In the genomic region with DNA sequence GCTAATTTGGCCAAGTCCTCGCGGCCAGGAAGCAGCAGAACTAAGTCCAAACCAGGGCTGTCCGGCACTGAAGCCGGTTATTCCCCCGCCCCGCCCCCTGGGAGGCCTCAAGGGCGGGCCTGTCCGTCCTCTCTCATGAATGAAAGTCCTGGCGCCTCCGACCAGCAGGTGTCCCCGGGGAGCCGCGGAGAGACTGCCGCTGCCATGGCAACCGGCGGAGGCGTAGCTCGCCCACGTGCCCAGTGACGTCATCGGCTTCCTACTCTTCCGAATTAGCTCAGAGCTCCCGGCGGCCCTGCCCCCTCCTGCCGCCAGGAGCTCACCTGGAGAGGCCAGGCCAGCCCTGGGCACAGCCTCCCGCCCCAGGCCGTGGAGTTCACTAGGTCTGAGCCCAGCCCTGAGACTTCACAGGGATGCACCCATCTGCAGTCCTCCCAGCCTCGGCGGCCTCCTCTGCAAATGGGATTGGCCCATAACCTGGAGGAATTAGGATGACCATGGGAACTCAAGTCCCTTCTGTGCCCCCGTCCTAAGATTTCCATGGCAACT, we compare ENCODE assay signal across 8 cellular contexts. TPM values are rescaled to one million over a fixed set of nuclear protein-coding genes. Genes with fewer than 3 reads are reported as not detected.
DNase-seq lines count a peak whose midpoint lies in the region; ATAC-seq and TF ChIP-seq lines count a peak whose summit lies in the region.

No MANE protein-coding gene starts in this region.

- H3K4me2 ChIP-seq in SK-N-SH: peak overlapping the region; percentile 100

- H3K27me3 ChIP-seq in SK-N-SH (ENCODE audit: insufficient read depth): no peaks in the 10 kb centered on the region

- H3K4me1 ChIP-seq in HEK293 (ENCODE audit: control insufficient read depth, insufficient read depth, low read length): peaks cover 8% of the 10 kb centered on the region
- peaks cover 9 to 29% of the 10 kb centered on the region in 2 experiments; a peak in 2 of 4 replicates for H3K4me1 ChIP-seq in SK-N-SH (ENCODE audit: control insufficient read depth in 1 of 2, insufficient read depth in 2 of 2, low read depth in 1 of 2, low read length in 1 of 2)

- in situ Hi-C loops in G401 (cut with HindIII; ENCODE audit: low sequenced_read_pairs): no loop called here

- H3K9ac ChIP-seq in SK-N-SH: peak overlapping the region; percentile 68; the same call in 1 of the 2 replicates

- peaks cover 11% of the 10 kb centered on the region for H4K20me1 ChIP-seq in SK-N-SH (ENCODE audit: insufficient read depth)

- POLR2A ChIA-PET in HEK293 (lab: Yijun Ruan, JAX) (interaction anchor here (0.7 to 2.5 kb wide), 12 partner anchors 9 to 222 kb away, joined by 3 to 17 read pairs (median 4); partner anchors contain the start of genes CDK10, SPG7, TCF25 and VPS9D1), SK-N-SH (lab: Yijun Ruan, JAX) (interaction anchor here (0.5 to 1.4 kb wide), 7 partner anchors 8 to 1232 kb away, joined by 3 to 8 read pairs (median 3); partner anchors contain the start of genes CDK10 and TUBB3)

- H3F3A ChIP-seq in SK-N-SH (replicated peaks; ENCODE audit: insufficient read depth): peaks cover 22% of the 10 kb centered on the region

- no peaks in the 10 kb centered on the region for H3K9me3 Mint-ChIP-seq in activated naive CD4-positive, alpha-beta T cell treated with anti-CD3 and anti-CD28 coated beads, Interleukin-2, amount 50 U/mL, for 72 hours

- H3K36me3 ChIP-seq in HEK293 (ENCODE audit: control insufficient read depth in 2 of 2, insufficient read depth in 1 of 2, low read length in 2 of 2) (peaks cover 0 to 35% of the 10 kb centered on the region in 2 experiments; a peak in 2 of 3 replicates), SK-N-SH (replicated peaks in 1 of 2; ENCODE audit: control insufficient read depth in 1 of 2, insufficient read depth in 2 of 2, low read length in 1 of 2) (peaks cover 7 to 27% of the 10 kb centered on the region in 2 experiments)

- DNase-seq in G401 (ENCODE audit: low spot score): peak; percentile 99
- peak; percentile 98 for DNase-seq in NCI-H1092 (lab: John Stamatoyannopoulos, UW)
- DNase-seq in SK-N-SH: peak; percentile 97
- peak; percentile 96 to 99 for DNase-seq in activated naive CD4-positive, alpha-beta T cell treated with anti-CD3 and anti-CD28 coated beads, Interleukin-2, amount 50 U/mL, for 72 hours (ENCODE audit: low spot score in 2 of 2)
- DNase-seq in globus pallidus (ENCODE audit: low spot score): peak; percentile 98
- peak; percentile 89 for DNase-seq in non-pigmented ciliary epithelial cell (ENCODE audit: low read depth)
- DNase-seq in superior temporal gyrus (ENCODE audit: extremely low spot score): peak; percentile 99

- CTCF ChIA-PET in HEK293 (lab: Yijun Ruan, JAX) (interaction anchor here (0.6 to 2.2 kb wide), 12 partner anchors 8 to 320 kb away, joined by 3 to 12 read pairs (median 3); no protein-coding TSS in a partner anchor), SK-N-SH (lab: Yijun Ruan, JAX) (interaction anchor here (0.6 to 4.3 kb wide), 31 partner anchors 9 to 277 kb away, joined by 3 to 37 read pairs (median 5); partner anchors contain the start of genes CDK10, SPIRE2 and TCF25)

- peak overlapping the region; percentile 68 for H3K4me3 ChIP-seq in HEK293 (ENCODE audit: low read depth, low read length)
- H3K4me3 ChIP-seq in SK-N-SH (ENCODE audit: low read depth in 2 of 2, low read length in 1 of 2): peak overlapping the region; percentile 78 to 79

- H3K9me3 ChIP-seq in HEK293 (ENCODE audit: control insufficient read depth, insufficient read depth, low read depth, low read length): no peaks in the 10 kb centered on the region
- H3K9me3 ChIP-seq in SK-N-SH: no peaks in the 10 kb centered on the region

- H3K27ac ChIP-seq in HEK293 (ENCODE audit: extremely low read depth, low read depth, low read length) (peak overlapping the region; percentile 65), SK-N-SH (ENCODE audit: low read depth in 2 of 2, low read length in 1 of 2) (peak overlapping the region; percentile 71)

- no peak for TF ChIP-seq EP300 in SK-N-SH (IDR thresholded peaks at IDR 0.05; ENCODE audit: borderline replicate concordance in 1 of 2, low read depth in 1 of 2, low read length in 1 of 2)

- H3K79me2 ChIP-seq in SK-N-SH (ENCODE audit: insufficient read depth): no peaks in the 10 kb centered on the region

- no peak overlapping the region for H2AFZ ChIP-seq in SK-N-SH (ENCODE audit: low read depth)

- TF ChIP-seq RAD21 in SK-N-SH (IDR thresholded peaks at IDR 0.05; ENCODE audit: low read length): peak; percentile 73

- 0% methylated on average over 5 of the region's 30 CpGs for WGBS in SK-N-SH (ENCODE audit: low lambda C conversion rate)

- H3K27ac Mint-ChIP-seq in activated naive CD4-positive, alpha-beta T cell treated with anti-CD3 and anti-CD28 coated beads, Interleukin-2, amount 50 U/mL, for 72 hours: peak overlapping the region; percentile 64 to 85

- no peaks in the 10 kb centered on the region for H3K9me2 ChIP-seq in SK-N-SH

- H3K36me3 Mint-ChIP-seq in activated naive CD4-positive, alpha-beta T cell treated with anti-CD3 and anti-CD28 coated beads, Interleukin-2, amount 50 U/mL, for 72 hours: no peaks in the 10 kb centered on the region

- TF ChIP-seq CTCF in HEK293 (tag by site-specific recombination; IDR thresholded peaks at IDR 0.05): peak; percentile 90
- TF ChIP-seq CTCF in SK-N-SH (IDR thresholded peaks at IDR 0.05): peak; percentile 69

- ATAC-seq in activated naive CD4-positive, alpha-beta T cell treated with anti-CD3 and anti-CD28 coated beads, Interleukin-2, amount 50 U/mL, for 72 hours: peak; percentile 34 to 54

TF ChIP-seq in HEK293, 187 proteins besides CTCF, POLR2A, EP300 and RAD21 (continues in another document):
- peak; percentile 40; the same call in 1 of the 2 replicates for TF ChIP-seq KLF7 (tag by site-specific recombination; IDR thresholded peaks at IDR 0.05; ENCODE audit: borderline replicate concordance)
- no peak for TF ChIP-seq ZSCAN4 (tag by site-specific recombination; IDR thresholded peaks at IDR 0.05)

TF ChIP-seq in SK-N-SH, 30 proteins besides CTCF, POLR2A, EP300 and RAD21 (continues in another document):
- TF ChIP-seq TEAD4 (IDR thresholded peaks at IDR 0.05; ENCODE audit: borderline replicate concordance, insufficient read depth) (no peak), RXRA (IDR thresholded peaks at IDR 0.05; ENCODE audit: borderline replicate concordance, low read depth) (no peak), MXI1 (IDR thresholded peaks at IDR 0.05; ENCODE audit: low read depth, low read length) (peak; percentile 94), SMC3 (IDR thresholded peaks at IDR 0.05; ENCODE audit: low read depth, low read length) (peak; percentile 58), USF2 (IDR thresholded peaks at IDR 0.05; ENCODE audit: borderline replicate concordance, low read depth, low read length) (peak; percentile 91), JUND (IDR thresholded peaks at IDR 0.05) (no peak)
- TF ChIP-seq, protein P1, sequence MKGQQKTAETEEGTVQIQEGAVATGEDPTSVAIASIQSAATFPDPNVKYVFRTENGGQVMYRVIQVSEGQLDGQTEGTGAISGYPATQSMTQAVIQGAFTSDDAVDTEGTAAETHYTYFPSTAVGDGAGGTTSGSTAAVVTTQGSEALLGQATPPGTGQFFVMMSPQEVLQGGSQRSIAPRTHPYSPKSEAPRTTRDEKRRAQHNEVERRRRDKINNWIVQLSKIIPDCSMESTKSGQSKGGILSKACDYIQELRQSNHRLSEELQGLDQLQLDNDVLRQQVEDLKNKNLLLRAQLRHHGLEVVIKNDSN (IDR thresholded peaks at IDR 0.05; ENCODE audit: borderline replicate concordance, low read depth): peak; percentile 97

RNA-seq across cellular contexts. Expression of gene SPATA2L, which starts 1.3 kb away (rescaled TPM):
- total RNA-seq in G401 (2014; rRNA removed; shearing (Covaris generic)): 94.8 and 114 TPM in 2 replicates
- polyA plus RNA-seq in SK-N-SH (2012; rRNA removed): 7.8 and 8.6 TPM in 2 replicates
- 3.8 and 6.4 TPM in 2 replicates for polyA plus RNA-seq in SK-N-SH (2012; cell fraction: cytosol; rRNA removed)
- polyA plus RNA-seq in SK-N-SH (2012; cell fraction: nucleus; rRNA removed): 12.2 and 23.8 TPM in 2 replicates
- total RNA-seq in activated naive CD4-positive, alpha-beta T cell treated with anti-CD3 and anti-CD28 coated beads, Interleukin-2, amount 50 U/mL, for 72 hours: 1 to 10 TPM; 1.3 to 7.0 TPM

RNA-seq across cellular contexts. Expression of gene CDK10, which starts 13.7 kb away (rescaled TPM):
- total RNA-seq in G401 (2014; rRNA removed; shearing (Covaris generic)): 57.2 and 58.8 TPM in 2 replicates
- polyA plus RNA-seq in SK-N-SH (2012; rRNA removed): 84.7 and 94.5 TPM in 2 replicates
- polyA plus RNA-seq in SK-N-SH (2012; cell fraction: cytosol; rRNA removed): 25.8 and 40.4 TPM in 2 replicates
- 517 and 551 TPM in 2 replicates for polyA plus RNA-seq in SK-N-SH (2012; cell fraction: nucleus; rRNA removed)
- total RNA-seq in activated naive CD4-positive, alpha-beta T cell treated with anti-CD3 and anti-CD28 coated beads, Interleukin-2, amount 50 U/mL, for 72 hours: 100 to 1,000 TPM in 1 of 2 donors, 10 to 100 TPM in 1; 97.3 to 151 TPM

RNA-seq across cellular contexts. Expression of gene VPS9D1, which starts 20.5 kb away (rescaled TPM):
- 7.3 and 7.6 TPM in 2 replicates for total RNA-seq in G401 (2014; rRNA removed; shearing (Covaris generic))
- 9.2 and 10.1 TPM in 2 replicates for polyA plus RNA-seq in SK-N-SH (2012; rRNA removed)
- polyA plus RNA-seq in SK-N-SH (2012; cell fraction: cytosol; rRNA removed): 2.8 and 4.8 TPM in 2 replicates
- polyA plus RNA-seq in SK-N-SH (2012; cell fraction: nucleus; rRNA removed): 50.4 and 75.0 TPM in 2 replicates
- total RNA-seq in activated naive CD4-positive, alpha-beta T cell treated with anti-CD3 and anti-CD28 coated beads, Interleukin-2, amount 50 U/mL, for 72 hours: 1 to 10 TPM; 2.2 to 2.4 TPM

RNA-seq across cellular contexts. Expression of gene ZNF276, which starts 21.2 kb away (rescaled TPM):
- total RNA-seq in G401 (2014; rRNA removed; shearing (Covaris generic)): 7.8 and 19.9 TPM in 2 replicates
- 24.9 and 27.0 TPM in 2 replicates for polyA plus RNA-seq in SK-N-SH (2012; rRNA removed)
- polyA plus RNA-seq in SK-N-SH (2012; cell fraction: cytosol; rRNA removed): 7.7 and 10.6 TPM in 2 replicates
- polyA plus RNA-seq in SK-N-SH (2012; cell fraction: nucleus; rRNA removed): 165 and 173 TPM in 2 replicates
- total RNA-seq in activated naive CD4-positive, alpha-beta T cell treated with anti-CD3 and anti-CD28 coated beads, Interleukin-2, amount 50 U/mL, for 72 hours: 10 to 100 TPM; 18.1 to 28.3 TPM

RNA-seq across cellular contexts. Expression of gene SPATA33, which starts 42.5 kb away (rescaled TPM):
- 2.9 and 7.3 TPM in 2 replicates for total RNA-seq in G401 (2014; rRNA removed; shearing (Covaris generic))
- 7.2 and 8.5 TPM in 2 replicates for polyA plus RNA-seq in SK-N-SH (2012; rRNA removed)
- 4.7 and 5.6 TPM in 2 replicates for polyA plus RNA-seq in SK-N-SH (2012; cell fraction: cytosol; rRNA removed)
- polyA plus RNA-seq in SK-N-SH (2012; cell fraction: nucleus; rRNA removed): 25.2 and 26.5 TPM in 2 replicates
- total RNA-seq in activated naive CD4-positive, alpha-beta T cell treated with anti-CD3 and anti-CD28 coated beads, Interleukin-2, amount 50 U/mL, for 72 hours: 10 to 100 TPM in 1 of 2 donors, 1 to 10 TPM in 1; 8.0 to 18.2 TPM

Comparison
In these comparisons a context has a peak if more than half of its experiments do, and no peak if none do; other contexts are left out.
1. Peak in every context shown above with its lines: DNase-seq, ATAC-seq, H3K4me3 ChIP-seq and H3K27ac ChIP-seq.
2. RNA of gene SPATA2L, which starts 1.3 kb away (total RNA-seq): 94.8 to 114 TPM in G401; 1.3 to 7.0 TPM in activated naive CD4-positive, alpha-beta T cell treated with anti-CD3 and anti-CD28 coated beads, Interleukin-2, amount 50 U/mL, for 72 hours; every median in the first group is over 10 times any median in the second.